In the genomic region with DNA sequence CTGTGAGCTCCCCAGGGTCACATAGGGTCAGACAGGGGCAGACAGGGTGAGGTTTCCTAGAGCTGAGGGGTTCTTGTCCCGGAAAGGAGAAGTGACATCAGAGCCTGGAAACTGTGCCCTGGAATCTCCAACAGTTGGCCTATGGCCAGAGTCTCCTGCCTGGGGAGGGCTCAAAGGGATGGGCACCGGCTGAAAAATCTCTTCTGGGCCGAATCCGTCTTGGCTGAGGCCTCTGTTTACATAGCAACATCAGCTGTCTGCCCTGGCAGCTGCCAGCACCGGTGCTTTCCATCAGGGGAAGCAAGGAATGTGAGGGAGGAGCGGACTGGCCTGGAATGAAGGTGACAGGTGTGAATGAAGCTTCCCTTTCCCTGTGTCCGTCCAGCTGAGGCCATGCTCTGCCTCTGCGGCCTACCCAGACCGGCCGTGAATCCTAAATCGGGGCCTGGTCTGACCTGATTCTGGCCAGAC, we compare ENCODE assay signal across 9 cellular contexts. TPM values are rescaled to one million over a fixed set of nuclear protein-coding genes. Genes with fewer than 3 reads are reported as not detected.
DNase-seq lines count a peak whose midpoint lies in the region; ATAC-seq and TF ChIP-seq lines count a peak whose summit lies in the region.
"Had no signal": no experiment of that assay in that cellular context is flagged by ENCODE, and none has a peak within 500 bp of the region (broad histone marks: within the 10 kb centered on the region; RNA-seq: fewer than 3 reads in every experiment).

No MANE protein-coding gene starts in this region.

- no peak for ATAC-seq in stimulated activated memory B cell treated with anti-CD40 and anti-IgM and Interleukin-4, amounts not matched to agents 10 μg/mL and 1 μg/mL and 100 μg/mL, for 72 hours
- ATAC-seq in GM18909 (IDR thresholded peaks at IDR 0.05; ENCODE audit: poor library complexity, unreplicated experiment), result no peak
- ATAC-seq: Panc1 had no signal

- H3K4me3 ChIP-seq in SJCRH30, result no peak overlapping the region
- no peak overlapping the region for H3K4me3 ChIP-seq in hepatocyte

- no peak overlapping the region for H3K4me3 Mint-ChIP-seq in stimulated activated memory B cell treated with anti-CD40 and anti-IgM and Interleukin-4, amounts not matched to agents 10 μg/mL and 1 μg/mL and 100 μg/mL, for 72 hours

- H3K4me1 Mint-ChIP-seq in stimulated activated memory B cell treated with anti-CD40 and anti-IgM and Interleukin-4, amounts not matched to agents 10 μg/mL and 1 μg/mL and 100 μg/mL, for 72 hours, result peaks cover 41% of the 10 kb centered on the region

- H3K27me3 ChIP-seq in SJCRH30 (no peaks in the 10 kb centered on the region), hepatocyte (no peaks in the 10 kb centered on the region)

- no peaks in the 10 kb centered on the region for H3K9me2 ChIP-seq in hepatocyte (replicated peaks; ENCODE audit: insufficient read depth)

- H3K36me3 ChIP-seq in SJCRH30 (peaks cover 75% of the 10 kb centered on the region), hepatocyte (replicated peaks; ENCODE audit: insufficient read depth, low read depth) (no peaks in the 10 kb centered on the region)

- H3K36me3 Mint-ChIP-seq in stimulated activated memory B cell treated with anti-CD40 and anti-IgM and Interleukin-4, amounts not matched to agents 10 μg/mL and 1 μg/mL and 100 μg/mL, for 72 hours, result peaks cover 6% of the 10 kb centered on the region

- H3K4me1 ChIP-seq in SJCRH30, result peaks cover 69% of the 10 kb centered on the region
- H3K4me1 ChIP-seq in hepatocyte (ENCODE audit: insufficient read depth), result peaks cover 4% of the 10 kb centered on the region

- no peak for TF ChIP-seq CTCF in hepatocyte (IDR thresholded peaks at IDR 0.05; ENCODE audit: poor library complexity)

- peak overlapping the region; percentile 52 for H3K27ac Mint-ChIP-seq in stimulated activated memory B cell treated with anti-CD40 and anti-IgM and Interleukin-4, amounts not matched to agents 10 μg/mL and 1 μg/mL and 100 μg/mL, for 72 hours

- peak overlapping the region; percentile 98 for H3K27ac ChIP-seq in SJCRH30
- H3K27ac ChIP-seq in hepatocyte, result no peak overlapping the region

- H3K9me3 Mint-ChIP-seq in stimulated activated memory B cell treated with anti-CD40 and anti-IgM and Interleukin-4, amounts not matched to agents 10 μg/mL and 1 μg/mL and 100 μg/mL, for 72 hours, result no peaks in the 10 kb centered on the region

- H3K79me2 ChIP-seq in hepatocyte, result no peaks in the 10 kb centered on the region

- no peaks in the 10 kb centered on the region for H4K20me1 ChIP-seq in hepatocyte (ENCODE audit: insufficient read depth, poor library complexity, severe bottlenecking)

- H3K27me3 Mint-ChIP-seq in stimulated activated memory B cell treated with anti-CD40 and anti-IgM and Interleukin-4, amounts not matched to agents 10 μg/mL and 1 μg/mL and 100 μg/mL, for 72 hours, result peaks cover 12% of the 10 kb centered on the region

- WGBS in hepatocyte (ENCODE audit: low lambda C conversion rate, missing lambda C conversion rate), result 59% methylated on average over 11 of the region's 11 CpGs

- H3K4me2 ChIP-seq in hepatocyte, result no peak overlapping the region

- peak; percentile 51 for DNase-seq in NCI-H146 (lab: John Stamatoyannopoulos, UW)
- DNase-seq in NCI-H146 treated with DMSO at 0.1 percent for 48 hours (lab: John Stamatoyannopoulos, UW; ENCODE audit: unreplicated experiment), result no peak
- peak; percentile 100 for DNase-seq in SJCRH30
- peak; percentile 29 for DNase-seq in hepatocyte (ENCODE audit: low spot score)
- DNase-seq in cortex of kidney (lab: John Stamatoyannopoulos, UW), result no peak
- DNase-seq in activated CD4-positive, alpha-beta T cell treated with anti-CD3 and anti-CD28 coated beads, Interleukin-2, amount 50 U/mL, for 48 hours, result no peak

- H2AFZ ChIP-seq in hepatocyte, result no peak overlapping the region

- H3K9me3 ChIP-seq in SJCRH30 (replicated peaks) (no peaks in the 10 kb centered on the region), hepatocyte (ENCODE audit: low read depth) (no peaks in the 10 kb centered on the region)

RNA-seq across cellular contexts. Expression of gene VASH2, which starts 30.7 kb away (rescaled TPM):
- 129 and 153 TPM in 2 replicates for total RNA-seq in SJCRH30 (2014; rRNA removed; shearing (Covaris generic))
- total RNA-seq in hepatocyte, result 3.6 and 4.5 TPM in 2 replicates
- 0.96 and 3.0 TPM in 2 replicates for polyA plus RNA-seq in hepatocyte

RNA-seq across cellular contexts. Expression of gene ANGEL2, which starts 34.6 kb away (rescaled TPM):
- total RNA-seq in SJCRH30 (2014; rRNA removed; shearing (Covaris generic)), result 59.9 and 70.7 TPM in 2 replicates
- 34.8 and 36.8 TPM in 2 replicates for total RNA-seq in hepatocyte
- polyA plus RNA-seq in hepatocyte, result 11.8 and 12.4 TPM in 2 replicates

Comparison
In these comparisons a context has a peak if more than half of its experiments do, and no peak if none do; other contexts are left out.
1. DNase-seq: peak in NCI-H146 (single experiment), SJCRH30 (2 of 2) and hepatocyte (single experiment); none in NCI-H146 treated with DMSO at 0.1 percent for 48 hours (single experiment), cortex of kidney (single experiment) and activated CD4-positive, alpha-beta T cell treated with anti-CD3 and anti-CD28 coated beads, Interleukin-2, amount 50 U/mL, for 48 hours (0 of 2).
2. RNA of gene VASH2, which starts 30.7 kb away (total RNA-seq): 129 to 153 TPM in SJCRH30; 3.6 to 4.5 TPM in hepatocyte; every median in the first group is over 10 times any median in the second.